ENCODE assay signal across 28 cellular contexts in genomic region chr5:136722086-136722485, GRCh38.
DNase-seq lines count a peak whose midpoint lies in the region; TF ChIP-seq lines count a peak whose summit lies in the region.
"Had no signal": no experiment of that assay in that cellular context is flagged by ENCODE, and none has a peak within 500 bp of the region (broad histone marks: within the 10 kb centered on the region; RNA-seq: fewer than 3 reads in every experiment).

No MANE protein-coding gene starts in this region.

- CTCF ChIA-PET in PC-9 (lab: Charles Lee), result no interaction called here

- no peaks in the 10 kb centered on the region for H4K20me1 ChIP-seq in PC-9 (ENCODE audit: insufficient read depth)
- H4K20me1 ChIP-seq: BLaER1; BLaER1 treated with 17β-estradiol and CSF1 and Interleukin-3, amounts not matched to agents 10 nM and 100 nM had no signal

- no peak overlapping the region for H2AFZ ChIP-seq in PC-9
- H2AFZ ChIP-seq in trophoblast cell (ENCODE audit: insufficient read depth, low read length, poor library complexity), result no peak overlapping the region

- H4K12ac ChIP-seq in trophoblast cell (ENCODE audit: low read depth, low read length), result no peak overlapping the region

- H3K79me1 ChIP-seq in trophoblast cell (ENCODE audit: low read length), result peaks cover 16% of the 10 kb centered on the region

- no peak overlapping the region for H3K23ac ChIP-seq in trophoblast cell (ENCODE audit: low read length)

- no peak overlapping the region for H3K14ac ChIP-seq in trophoblast cell (ENCODE audit: low read length)

- H3K4me3 ChIP-seq in PC-9 (no peak overlapping the region), trophoblast cell (ENCODE audit: low read depth, low read length) (no peak overlapping the region)
- H3K4me3 ChIP-seq: A549; BLaER1; BLaER1 treated with 17β-estradiol and CSF1 and Interleukin-3, amounts not matched to agents 10 nM and 100 nM had no signal

- no peaks in the 10 kb centered on the region for H3K9me3 ChIP-seq in PC-9 (ENCODE audit: insufficient read depth, low read depth)
- no peaks in the 10 kb centered on the region for H3K9me3 ChIP-seq in trophoblast cell (ENCODE audit: insufficient read depth, low read depth, low read length)
- H3K9me3 ChIP-seq: A549; BE2C; BLaER1; BLaER1 treated with 17β-estradiol and CSF1 and Interleukin-3, amounts not matched to agents 10 nM and 100 nM; Caco-2 had no signal

- no peak overlapping the region for H3K9ac ChIP-seq in trophoblast cell (ENCODE audit: low read length)
- H3K9ac ChIP-seq: BLaER1; BLaER1 treated with 17β-estradiol and CSF1 and Interleukin-3, amounts not matched to agents 10 nM and 100 nM had no signal

- no peak overlapping the region for H2BK12ac ChIP-seq in trophoblast cell (ENCODE audit: low read length)

- WGBS in trophoblast cell (ENCODE audit: extremely low coverage, insufficient coverage, insufficient read length), result no CpG with 5 or more reads among the region's 4 CpGs

- peaks cover 38% of the 10 kb centered on the region for H3K4me1 ChIP-seq in PC-9 (replicated peaks; ENCODE audit: insufficient read depth)
- H3K4me1 ChIP-seq in trophoblast cell (ENCODE audit: control insufficient read depth in 1 of 2, insufficient read depth in 2 of 2, low read length in 2 of 2), result peaks cover 7 to 8% of the 10 kb centered on the region in 2 experiments
- H3K4me1 ChIP-seq: A549; BE2C; BLaER1; BLaER1 treated with 17β-estradiol and CSF1 and Interleukin-3, amounts not matched to agents 10 nM and 100 nM had no signal

- H4K8ac ChIP-seq in trophoblast cell (ENCODE audit: low read depth, low read length), result no peak overlapping the region

- POLR2A ChIA-PET in PC-9 (lab: Charles Lee; ENCODE audit: unreplicated experiment), result no interaction called here

- H3K4ac ChIP-seq in trophoblast cell (ENCODE audit: low read depth, low read length), result no peak overlapping the region

- no peak overlapping the region for H2BK5ac ChIP-seq in trophoblast cell (ENCODE audit: low read depth, low read length, poor library complexity)

- H3F3A ChIP-seq in PC-9 (ENCODE audit: insufficient read depth, low read depth), result peaks cover 7% of the 10 kb centered on the region

- H2BK120ac ChIP-seq in trophoblast cell (ENCODE audit: insufficient read depth, low read length, poor library complexity), result no peak overlapping the region

- H3K18ac ChIP-seq in trophoblast cell (ENCODE audit: low read length), result no peak overlapping the region

- H3K79me2 ChIP-seq in PC-9 (ENCODE audit: low read depth) (no peaks in the 10 kb centered on the region), trophoblast cell (ENCODE audit: control insufficient read depth, insufficient read depth, low read length, poor library complexity) (peaks cover 1% of the 10 kb centered on the region)

- no TSS peak for BruUV-seq in PC-9 (replicated peaks; lab: Mats Ljungman, UMichigan)

- no peaks in the 10 kb centered on the region for H3K9me2 ChIP-seq in PC-9 (ENCODE audit: insufficient read depth)

- DNase-seq in PC-9 (no peak), trophoblast cell (peak; percentile 89 to 97), AML-193 (lab: John Stamatoyannopoulos, UW) (no peak), HuH-7 (ENCODE audit: low spot score) (no peak)
- DNase-seq: 8988T; ACHN; BE2C; C1 segment of cervical spinal cord; Caco-2; Calu3; CD4-positive, alpha-beta memory T cell; CD4-positive, alpha-beta T cell; CD4-positive, CD25-positive, alpha-beta regulatory T cell; CD8-positive, alpha-beta memory T cell; CD8-positive, alpha-beta T cell; COR-L47; DMS 273 treated with DMSO at 0.1 percent for 48 hours; DMS153; DMS53; DMS79; DMS79 treated with DMSO at 0.1 percent for 48 hours; DND-41; EL had no signal

- no peak overlapping the region for H4K91ac ChIP-seq in trophoblast cell (ENCODE audit: low read depth, low read length)

- H3K36me3 ChIP-seq in PC-9 (ENCODE audit: low read depth) (no peaks in the 10 kb centered on the region), trophoblast cell (ENCODE audit: control insufficient read depth in 1 of 2, insufficient read depth in 2 of 2, low read length in 2 of 2) (no peaks in the 10 kb centered on the region)
- H3K36me3 ChIP-seq: BE2C; BLaER1; BLaER1 treated with 17β-estradiol and CSF1 and Interleukin-3, amounts not matched to agents 10 nM and 100 nM had no signal

- H3K4me2 ChIP-seq in PC-9, result peak overlapping the region; percentile 45
- no peak overlapping the region for H3K4me2 ChIP-seq in trophoblast cell (ENCODE audit: low read length)
- H3K4me2 ChIP-seq: A549; BLaER1; BLaER1 treated with 17β-estradiol and CSF1 and Interleukin-3, amounts not matched to agents 10 nM and 100 nM had no signal

- peak overlapping the region; percentile 48 for H3K27ac ChIP-seq in PC-9
- H3K27ac ChIP-seq in trophoblast cell (ENCODE audit: low read depth, low read length), result no peak overlapping the region
- H3K27ac ChIP-seq: 22Rv1; A549; BLaER1; BLaER1 treated with 17β-estradiol and CSF1 and Interleukin-3, amounts not matched to agents 10 nM and 100 nM; C4-2B had no signal

- intact Hi-C loops in PC-9 (cut with micrococcal nuclease; ENCODE audit: unreplicated experiment), result no loop called here

- TF ChIP-seq CTCF in PC-9 (conservative IDR thresholded peaks at IDR 0.05), result no peak

- H2AK5ac ChIP-seq in trophoblast cell (ENCODE audit: low read length), result no peak overlapping the region

- H3K27me3 ChIP-seq in PC-9 (ENCODE audit: insufficient read depth, low read depth) (no peaks in the 10 kb centered on the region), trophoblast cell (ENCODE audit: insufficient read depth, low read length) (no peaks in the 10 kb centered on the region)
- H3K27me3 ChIP-seq: BE2C; BLaER1; BLaER1 treated with 17β-estradiol and CSF1 and Interleukin-3, amounts not matched to agents 10 nM and 100 nM had no signal

Comparison
In these comparisons a context has a peak if more than half of its experiments do, and no peak if none do; other contexts are left out.
1. DNase-seq: peak in trophoblast cell (2 of 2); none in PC-9 (0 of 2), AML-193 (0 of 2) and HuH-7 (single experiment).